Comparison of ENCODE assay signal across 1 cellular context in the genomic region with DNA sequence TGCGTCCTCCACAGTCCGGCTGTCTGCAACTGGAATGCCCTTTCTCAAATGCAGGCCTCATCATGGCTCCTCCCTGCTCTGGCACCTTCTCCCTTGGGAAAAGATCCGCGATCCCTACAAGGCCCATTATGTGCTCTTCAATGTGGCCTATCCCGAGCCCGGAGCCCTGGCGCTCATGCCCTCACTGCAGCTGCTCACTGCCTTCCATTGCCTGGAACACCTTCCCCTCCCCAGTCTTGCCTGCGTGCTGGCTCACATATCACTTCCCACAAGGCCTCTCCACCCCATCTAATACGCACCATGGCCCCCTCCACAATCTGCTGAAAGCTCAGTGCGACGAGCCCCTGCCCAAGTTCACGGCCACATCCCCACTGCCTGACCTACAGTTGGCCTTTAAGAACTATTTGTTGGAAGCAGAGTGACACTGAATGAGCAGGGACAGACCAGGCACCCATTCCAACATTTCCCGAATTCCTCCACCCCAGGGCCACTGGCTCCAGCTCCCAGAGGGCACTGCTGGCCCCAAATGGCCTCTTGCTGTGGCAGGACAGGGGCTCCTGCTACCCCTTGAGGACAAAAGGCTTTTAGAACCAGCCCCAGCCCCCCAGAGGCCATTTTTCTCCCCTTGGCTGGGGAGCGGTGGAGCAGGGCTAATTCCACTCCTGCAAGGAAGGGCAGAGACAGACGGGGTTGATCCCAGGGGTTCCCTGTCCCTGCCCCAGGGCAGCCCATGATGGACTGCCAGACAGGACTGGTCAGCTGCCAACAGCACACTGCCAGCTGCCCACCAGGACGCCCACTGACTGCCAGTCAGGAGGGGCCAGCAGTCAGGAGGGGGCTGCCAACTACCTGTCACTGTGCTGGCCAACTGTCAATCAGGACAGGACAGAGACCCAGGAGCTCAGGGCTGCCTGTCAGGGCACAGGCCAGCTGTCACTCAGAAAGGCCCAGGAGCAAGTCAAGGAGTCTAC.
A peak's percentile ranks its signal among the peaks of the same experiment; 100 is the strongest.
TF ChIP-seq lines count a peak whose summit lies in the region.

No MANE protein-coding gene starts in this region.

TF ChIP-seq in HepG2, 621 proteins besides CTCF, POLR2A, EP300 and RAD21 (continued from another document):
- TF ChIP-seq, protein P1, sequence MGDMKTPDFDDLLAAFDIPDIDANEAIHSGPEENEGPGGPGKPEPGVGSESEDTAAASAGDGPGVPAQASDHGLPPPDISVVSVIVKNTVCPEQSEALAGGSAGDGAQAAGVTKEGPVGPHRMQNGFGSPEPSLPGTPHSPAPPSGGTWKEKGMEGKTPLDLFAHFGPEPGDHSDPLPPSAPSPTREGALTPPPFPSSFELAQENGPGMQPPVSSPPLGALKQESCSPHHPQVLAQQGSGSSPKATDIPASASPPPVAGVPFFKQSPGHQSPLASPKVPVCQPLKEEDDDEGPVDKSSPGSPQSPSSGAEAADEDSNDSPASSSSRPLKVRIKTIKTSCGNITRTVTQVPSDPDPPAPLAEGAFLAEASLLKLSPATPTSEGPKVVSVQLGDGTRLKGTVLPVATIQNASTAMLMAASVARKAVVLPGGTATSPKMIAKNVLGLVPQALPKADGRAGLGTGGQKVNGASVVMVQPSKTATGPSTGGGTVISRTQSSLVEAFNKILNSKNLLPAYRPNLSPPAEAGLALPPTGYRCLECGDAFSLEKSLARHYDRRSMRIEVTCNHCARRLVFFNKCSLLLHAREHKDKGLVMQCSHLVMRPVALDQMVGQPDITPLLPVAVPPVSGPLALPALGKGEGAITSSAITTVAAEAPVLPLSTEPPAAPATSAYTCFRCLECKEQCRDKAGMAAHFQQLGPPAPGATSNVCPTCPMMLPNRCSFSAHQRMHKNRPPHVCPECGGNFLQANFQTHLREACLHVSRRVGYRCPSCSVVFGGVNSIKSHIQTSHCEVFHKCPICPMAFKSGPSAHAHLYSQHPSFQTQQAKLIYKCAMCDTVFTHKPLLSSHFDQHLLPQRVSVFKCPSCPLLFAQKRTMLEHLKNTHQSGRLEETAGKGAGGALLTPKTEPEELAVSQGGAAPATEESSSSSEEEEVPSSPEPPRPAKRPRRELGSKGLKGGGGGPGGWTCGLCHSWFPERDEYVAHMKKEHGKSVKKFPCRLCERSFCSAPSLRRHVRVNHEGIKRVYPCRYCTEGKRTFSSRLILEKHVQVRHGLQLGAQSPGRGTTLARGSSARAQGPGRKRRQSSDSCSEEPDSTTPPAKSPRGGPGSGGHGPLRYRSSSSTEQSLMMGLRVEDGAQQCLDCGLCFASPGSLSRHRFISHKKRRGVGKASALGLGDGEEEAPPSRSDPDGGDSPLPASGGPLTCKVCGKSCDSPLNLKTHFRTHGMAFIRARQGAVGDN (CRISPR knock-in tag; IDR thresholded peaks at IDR 0.05): peak; percentile 69
- TF ChIP-seq LCORL (IDR thresholded peaks at IDR 0.05) (no peak), LCORL (CRISPR knock-in tag; IDR thresholded peaks at IDR 0.05) (peak; percentile 68)
- TF ChIP-seq, protein P2, sequence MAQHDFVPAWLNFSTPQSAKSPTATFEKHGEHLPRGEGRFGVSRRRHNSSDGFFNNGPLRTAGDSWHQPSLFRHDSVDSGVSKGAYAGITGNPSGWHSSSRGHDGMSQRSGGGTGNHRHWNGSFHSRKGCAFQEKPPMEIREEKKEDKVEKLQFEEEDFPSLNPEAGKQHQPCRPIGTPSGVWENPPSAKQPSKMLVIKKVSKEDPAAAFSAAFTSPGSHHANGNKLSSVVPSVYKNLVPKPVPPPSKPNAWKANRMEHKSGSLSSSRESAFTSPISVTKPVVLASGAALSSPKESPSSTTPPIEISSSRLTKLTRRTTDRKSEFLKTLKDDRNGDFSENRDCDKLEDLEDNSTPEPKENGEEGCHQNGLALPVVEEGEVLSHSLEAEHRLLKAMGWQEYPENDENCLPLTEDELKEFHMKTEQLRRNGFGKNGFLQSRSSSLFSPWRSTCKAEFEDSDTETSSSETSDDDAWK (CRISPR knock-in tag; IDR thresholded peaks at IDR 0.05): no peak
